20 cellular contexts compared by ENCODE assay signal in genomic region chr3:112373924-112374323, GRCh38.
"Had no signal": no experiment of that assay in that cellular context is flagged by ENCODE, and none has a peak within 500 bp of the region (broad histone marks: within the 10 kb centered on the region; RNA-seq: fewer than 3 reads in every experiment).

No MANE protein-coding gene starts in this region.

- FAIRE-seq: islet of Langerhans, pancreas, TTC549 had no signal

- H3K4me3 ChIP-seq: left lung, mucosa of descending colon, pancreas, transverse colon had no signal

- H3K27me3 ChIP-seq: foreskin keratinocyte, left lung, pancreas, transverse colon had no signal

- ATAC-seq: foreskin keratinocyte; mucosa of descending colon; naive thymus-derived CD4-positive, alpha-beta T cell; T-helper 17 cell; WTC11 had no signal

- DNase-seq: activated CD4-positive, alpha-beta memory T cell treated with anti-CD3 and anti-CD28 coated beads, Interleukin-2, amount 10 ng/mL, durations not matched to agents 7 days and 5 days; activated CD4-positive, alpha-beta T cell treated with anti-CD3 and anti-CD28 coated beads for 4 hours; activated effector memory CD4-positive, alpha-beta T cell treated with anti-CD3 and anti-CD28 coated beads, Interleukin-2, amount 50 U/mL, for 16 hours; activated T-cell treated with anti-CD3 and anti-CD28 coated beads, Interleukin-2, amount 50 U/mL, for 48 hours; cortex of kidney; effector CD8-positive, alpha-beta T cell; foreskin keratinocyte; left lung; mucosa of descending colon; naive thymus-derived CD4-positive, alpha-beta T cell; pancreas; stimulated activated CD4-positive, alpha-beta T cell treated with anti-CD3 and anti-CD28 coated beads, Interleukin-15, amount 100 ng/mL, for 24 hours; stimulated activated CD4-positive, alpha-beta T cell treated with anti-CD3 and anti-CD28 coated beads, Interleukin-4, amount 100 ng/mL, for 24 hours; stimulated activated naive CD4-positive, alpha-beta T cell; substantia nigra; T-helper 17 cell; transverse colon had no signal

- H3K36me3 ChIP-seq: left lung, pancreas, transverse colon had no signal

- H3K9me3 ChIP-seq: left lung, mucosa of descending colon, pancreas, transverse colon had no signal

- H3K27ac ChIP-seq: foreskin keratinocyte, pancreas, transverse colon had no signal
